25 cellular contexts compared by ENCODE assay signal in genomic region chr20:49422176-49422575, GRCh38.
"Had no signal": no experiment of that assay in that cellular context is flagged by ENCODE, and none has a peak within 500 bp of the region (broad histone marks: within the 10 kb centered on the region; RNA-seq: fewer than 3 reads in every experiment).

No MANE protein-coding gene starts in this region.

- DNase-seq: activated CD4-positive, alpha-beta T cell treated with anti-CD3 and anti-CD28 coated beads for 48 hours; activated CD4-positive, alpha-beta T cell treated with anti-CD3 and anti-CD28 coated beads, Interleukin-2, amount 50 U/mL, for 48 hours; activated CD8-positive, alpha-beta memory T cell treated with anti-CD3 and anti-CD28 coated beads for 24 hours; activated effector memory CD4-positive, alpha-beta T cell treated with Interleukin-2 at 50 U/mL for 16 hours; activated naive CD4-positive, alpha-beta T cell treated with Interleukin-2 at 50 U/mL for 16 hours; cerebellar nuclear complex; colonic mucosa; effector memory CD4-positive, alpha-beta T cell; erythroblast; foreskin fibroblast; left cardiac atrium; naive thymus-derived CD8-positive, alpha-beta T cell; stimulated activated CD4-positive, alpha-beta T cell treated with anti-CD3 and anti-CD28 coated beads, Interleukin-15, amount 100 ng/mL, for 24 hours; stimulated activated CD4-positive, alpha-beta T cell treated with anti-CD3 and anti-CD28 coated beads, Interleukin-2, amount 100 ng/mL, for 24 hours; stimulated activated naive B cell treated with anti-CD40 and anti-IgM and Interleukin-4, amounts not matched to agents 10 μg/mL and 1 μg/mL and 100 μg/mL, for 72 hours; T-helper 17 cell; T1000; WERI-Rb-1 had no signal

- H3K4me3 ChIP-seq: colonic mucosa, hepatocyte, tibial nerve had no signal

- H3K9me3 ChIP-seq: colonic mucosa, tibial nerve had no signal

- H3K36me3 Mint-ChIP-seq: activated naive CD8-positive, alpha-beta T cell; mesothelial cell of epicardium; naive thymus-derived CD8-positive, alpha-beta T cell; stimulated activated naive B cell treated with anti-CD40 and anti-IgM and Interleukin-4, amounts not matched to agents 10 μg/mL and 1 μg/mL and 100 μg/mL, for 72 hours had no signal

- H3K27me3 ChIP-seq: colonic mucosa, hepatocyte, tibial nerve had no signal

- H3K4me1 Mint-ChIP-seq: mesothelial cell of epicardium; naive thymus-derived CD8-positive, alpha-beta T cell; stimulated activated naive B cell treated with anti-CD40 and anti-IgM and Interleukin-4, amounts not matched to agents 10 μg/mL and 1 μg/mL and 100 μg/mL, for 72 hours had no signal

- H3K27ac ChIP-seq: colonic mucosa, hepatocyte, WERI-Rb-1 had no signal

- H3K4me3 Mint-ChIP-seq: activated naive CD8-positive, alpha-beta T cell; mesothelial cell of epicardium; naive thymus-derived CD8-positive, alpha-beta T cell; neural crest cell; stimulated activated naive B cell treated with anti-CD40 and anti-IgM and Interleukin-4, amounts not matched to agents 10 μg/mL and 1 μg/mL and 100 μg/mL, for 72 hours; T-helper 17 cell had no signal

- ATAC-seq: activated CD4-positive, CD25-positive, alpha-beta regulatory T cell treated with anti-CD3 and anti-CD28 coated beads, Interleukin-2, amount 50 U/mL, for 24 hours; left cardiac atrium; naive thymus-derived CD8-positive, alpha-beta T cell; SK-N-SH treated with all-trans-retinoic acid at 6 μM for 48 hours; stimulated activated naive B cell treated with anti-CD40 and anti-IgM and Interleukin-4, amounts not matched to agents 10 μg/mL and 1 μg/mL and 100 μg/mL, for 72 hours; T-helper 17 cell had no signal

- H3K27ac Mint-ChIP-seq: activated naive CD8-positive, alpha-beta T cell; mesothelial cell of epicardium; naive thymus-derived CD8-positive, alpha-beta T cell; stimulated activated naive B cell treated with anti-CD40 and anti-IgM and Interleukin-4, amounts not matched to agents 10 μg/mL and 1 μg/mL and 100 μg/mL, for 72 hours; T-helper 17 cell had no signal

- H3K9me3 Mint-ChIP-seq: naive thymus-derived CD8-positive, alpha-beta T cell; neural crest cell; stimulated activated naive B cell treated with anti-CD40 and anti-IgM and Interleukin-4, amounts not matched to agents 10 μg/mL and 1 μg/mL and 100 μg/mL, for 72 hours had no signal

- H3K36me3 ChIP-seq: colonic mucosa, tibial nerve had no signal

- H3K4me1 ChIP-seq: colonic mucosa had no signal
